Comparison of ENCODE assay signal across 11 cellular contexts in the genomic region with DNA sequence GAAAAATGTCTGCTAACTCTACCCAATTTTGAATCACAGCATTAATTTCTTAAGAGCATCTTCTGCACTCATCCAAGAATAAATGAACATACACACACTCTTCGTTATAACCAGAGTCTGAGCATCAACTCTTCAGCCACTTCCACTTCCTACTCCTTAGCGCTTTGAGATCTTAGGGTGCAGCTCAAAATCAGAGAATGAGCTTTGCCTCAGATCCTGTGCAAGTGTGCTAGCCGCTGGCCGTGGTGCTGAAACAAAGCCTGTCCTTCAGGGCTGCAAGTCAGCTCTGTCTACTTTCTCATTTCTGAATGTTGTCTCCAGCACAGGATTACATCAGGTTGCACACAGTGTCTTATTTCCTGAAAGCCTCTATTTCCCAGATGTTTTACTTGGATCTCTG.
A peak's percentile ranks its signal among the peaks of the same experiment; 100 is the strongest.
DNase-seq lines count a peak whose midpoint lies in the region; ATAC-seq, FAIRE-seq and TF ChIP-seq lines count a peak whose summit lies in the region.
"Had no signal": no experiment of that assay in that cellular context is flagged by ENCODE, and none has a peak within 500 bp of the region (broad histone marks: within the 10 kb centered on the region; RNA-seq: fewer than 3 reads in every experiment).

No MANE protein-coding gene starts in this region.

- H2AK5ac ChIP-seq in mesendoderm (ENCODE audit: low read length) = no peak overlapping the region

- DNase-seq in GM12891 (ENCODE audit: insufficient read length, low spot score) = peak; percentile 35
- DNase-seq in M059J (ENCODE audit: low read depth) = peak; percentile 26
- DNase-seq in astrocyte of the hippocampus (ENCODE audit: low read depth, low spot score) = peak; percentile 85
- DNase-seq in mesendoderm = peak; percentile 62
- no peak for DNase-seq in middle frontal gyrus (ENCODE audit: extremely low spot score, low spot score)
- no peak for DNase-seq in activated CD4-positive, CD25-positive, alpha-beta regulatory T cell (lab: John Stamatoyannopoulos, UW)
- DNase-seq in NCI-H1092 treated with DMSO at 0.1 percent for 48 hours (lab: John Stamatoyannopoulos, UW) = no peak
- DNase-seq: NCI-H526 had no signal

- no peak overlapping the region for H3K56ac ChIP-seq in mesendoderm (ENCODE audit: low read length)

- H2BK5ac ChIP-seq in mesendoderm (ENCODE audit: low read length) = no peak overlapping the region

- no peak for ATAC-seq in HG03025 (IDR thresholded peaks at IDR 0.05; ENCODE audit: low FRiP score, unreplicated experiment)
- ATAC-seq: naive thymus-derived CD4-positive, alpha-beta T cell had no signal

- H2BK120ac ChIP-seq in mesendoderm (ENCODE audit: low read depth, low read length) = no peak overlapping the region

- no peak overlapping the region for H3K18ac ChIP-seq in mesendoderm (ENCODE audit: low read length)

- H3K4me1 ChIP-seq in mesendoderm (ENCODE audit: control insufficient read depth, low read depth, low read length) = no peaks in the 10 kb centered on the region

- peak; percentile 26 for FAIRE-seq in GM12891 (lab: Jason Lieb, UNC)

- H3K4me2 ChIP-seq in mesendoderm (ENCODE audit: low read length) = no peak overlapping the region

- H3K27ac ChIP-seq in mesendoderm (ENCODE audit: low read depth, low read length) = no peak overlapping the region
- H3K27ac ChIP-seq: thoracic aorta had no signal

- no peak overlapping the region for H3K4ac ChIP-seq in mesendoderm (ENCODE audit: low read depth, low read length)

- no peaks in the 10 kb centered on the region for H3K79me1 ChIP-seq in mesendoderm (ENCODE audit: low read length)

- H3K23ac ChIP-seq in mesendoderm (ENCODE audit: low read length) = no peak overlapping the region

- TF ChIP-seq POLR2A in GM12891 (IDR thresholded peaks at IDR 0.05; ENCODE audit: low read depth, low read length) = no peak

- H3K4me3 ChIP-seq in mesendoderm (ENCODE audit: low read length) = no peak overlapping the region
- H3K4me3 ChIP-seq: thoracic aorta had no signal

- no peaks in the 10 kb centered on the region for H3K79me2 ChIP-seq in mesendoderm (ENCODE audit: control insufficient read depth, insufficient read depth, low read length)

- H2BK15ac ChIP-seq in mesendoderm (replicated peaks; ENCODE audit: low read depth) = no peak overlapping the region

- no CpG with 5 or more reads among the region's 4 CpGs for WGBS in mesendoderm (ENCODE audit: extremely low coverage, insufficient coverage, low lambda C conversion rate)

- no peak overlapping the region for H4K8ac ChIP-seq in mesendoderm (ENCODE audit: low read depth, low read length)

- H3K27me3 ChIP-seq in mesendoderm (ENCODE audit: insufficient read depth, low read length, poor library complexity) = no peaks in the 10 kb centered on the region

- H3K9ac ChIP-seq in mesendoderm (ENCODE audit: low read length) = no peak overlapping the region

- H3K36me3 ChIP-seq in mesendoderm (ENCODE audit: control insufficient read depth, insufficient read depth, low read length) = no peaks in the 10 kb centered on the region
- H3K36me3 ChIP-seq: thoracic aorta had no signal

- no peak overlapping the region for H4K5ac ChIP-seq in mesendoderm (ENCODE audit: low read length)

TF ChIP-seq in GM12891, 5 proteins besides CTCF, POLR2A, EP300 and RAD21:
- no peak for TF ChIP-seq PAX5 (IDR thresholded peaks at IDR 0.05; ENCODE audit: insufficient read depth, low read length, severe bottlenecking)
- no peak for TF ChIP-seq TAF1 (IDR thresholded peaks at IDR 0.05; ENCODE audit: low read depth, low read length)
- no peak for TF ChIP-seq SPI1 (IDR thresholded peaks at IDR 0.05; ENCODE audit: low read depth, low read length)
- no peak for TF ChIP-seq POLR2AphosphoS5 (IDR thresholded peaks at IDR 0.05; ENCODE audit: low read depth, low read length)
- TF ChIP-seq POU2F2 (IDR thresholded peaks at IDR 0.05; ENCODE audit: low read depth, low read length) = no peak

Comparison
In these comparisons a context has a peak if more than half of its experiments do, and no peak if none do; other contexts are left out.
1. DNase-seq: peak in GM12891 (single experiment), M059J (single experiment), astrocyte of the hippocampus (single experiment) and mesendoderm (single experiment); none in middle frontal gyrus (single experiment), activated CD4-positive, CD25-positive, alpha-beta regulatory T cell (0 of 4) and NCI-H1092 treated with DMSO at 0.1 percent for 48 hours (single experiment).